9 cellular contexts compared by ENCODE assay signal in the genomic region with DNA sequence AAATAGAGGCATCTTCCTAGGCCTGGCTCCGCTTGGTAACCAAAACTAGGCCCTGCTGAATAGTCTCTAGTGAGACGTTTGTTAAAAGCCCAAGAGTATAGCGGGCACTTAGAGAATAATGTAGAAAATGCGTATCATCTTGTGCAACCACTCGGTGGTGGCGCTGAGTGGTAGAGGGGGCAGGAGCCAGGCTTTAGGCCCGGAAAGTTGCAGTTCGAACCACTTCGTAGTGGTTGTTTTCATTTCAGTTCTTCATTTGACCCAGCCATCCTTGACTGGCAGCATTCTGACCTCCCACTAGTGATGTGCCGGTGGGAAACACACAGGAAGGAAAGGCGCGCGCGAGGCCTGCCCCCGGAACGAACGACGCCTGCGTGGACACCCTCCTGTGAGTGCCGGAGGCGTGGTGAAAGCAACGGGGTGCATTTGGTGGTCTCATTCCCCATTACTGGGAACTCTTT. TPM values are rescaled to one million over a fixed set of nuclear protein-coding genes. Genes with fewer than 3 reads are reported as not detected.
DNase-seq lines count a peak whose midpoint lies in the region; ATAC-seq and TF ChIP-seq lines count a peak whose summit lies in the region.
"Had no signal": no experiment of that assay in that cellular context is flagged by ENCODE, and none has a peak within 500 bp of the region (broad histone marks: within the 10 kb centered on the region; RNA-seq: fewer than 3 reads in every experiment).

No MANE protein-coding gene starts in this region.

- H3K4me3 ChIP-seq in epithelial cell of proximal tubule (ENCODE audit: low read depth, low read length) (peak overlapping the region; percentile 31), body of pancreas (no peak overlapping the region)

- intact Hi-C loops in body of pancreas (cut with DNase I), result no loop called here

- TF ChIP-seq POLR2A in body of pancreas (IDR thresholded peaks at IDR 0.05), result no peak

- no peak overlapping the region for H3K27ac ChIP-seq in body of pancreas

- no peaks in the 10 kb centered on the region for H3K9me3 ChIP-seq in body of pancreas

- DNase-seq in SIG-M5 treated with dmso at 0.1 percent for 504 hours (lab: John Stamatoyannopoulos, UW; ENCODE audit: unreplicated experiment) (peak; percentile 9), SIG-M5 (lab: John Stamatoyannopoulos, UW) (no peak), UCSD-AML1 (lab: John Stamatoyannopoulos, UW; ENCODE audit: unreplicated experiment) (peak; percentile 34), epithelial cell of proximal tubule (ENCODE audit: low read depth) (no peak), body of pancreas (no peak)
- DNase-seq in stimulated activated CD4-positive, alpha-beta T cell treated with anti-CD3 and anti-CD28 coated beads, Interleukin-1b, Interleukin-23, amount 100 ng/mL, for 48 hours, result peak; percentile 10

- ATAC-seq in body of pancreas (no peak), HG02588 (IDR thresholded peaks at IDR 0.05; ENCODE audit: unreplicated experiment) (no peak), GM21360 (IDR thresholded peaks at IDR 0.05; ENCODE audit: unreplicated experiment) (no peak)

- H3K36me3 ChIP-seq in body of pancreas (replicated peaks in 1 of 2; ENCODE audit: insufficient read depth in 1 of 2, low read depth in 2 of 2), result no peaks in the 10 kb centered on the region

- TF ChIP-seq CTCF in epithelial cell of proximal tubule (conservative IDR thresholded peaks at IDR 0.05; ENCODE audit: low read depth, low read length) (no peak), body of pancreas (IDR thresholded peaks at IDR 0.05) (no peak)

- H3K27me3 ChIP-seq in body of pancreas, result peaks cover 0 to 8% of the 10 kb centered on the region in 2 donors

- WGBS in body of pancreas, 2 donors, result 27 to 29% methylated on average over 22 of the region's 22 CpGs

- no peaks in the 10 kb centered on the region for H3K4me1 ChIP-seq in body of pancreas

RNA-seq across cellular contexts. Expression of a gene that starts 18.0 kb away (rescaled TPM):
- total RNA-seq in epithelial cell of proximal tubule (not detected in 2 replicates), body of pancreas (not detected)
- total RNA-seq: skeletal muscle tissue had no signal

RNA-seq across cellular contexts. Expression of a gene that starts 28.1 kb away (rescaled TPM):
- not detected in 2 replicates for total RNA-seq in epithelial cell of proximal tubule
- not detected for total RNA-seq in body of pancreas
- total RNA-seq: skeletal muscle tissue had no signal

Comparison
In these comparisons a context has a peak if more than half of its experiments do, and no peak if none do; other contexts are left out.
1. DNase-seq: peak in SIG-M5 treated with dmso at 0.1 percent for 504 hours (single experiment), UCSD-AML1 (single experiment) and stimulated activated CD4-positive, alpha-beta T cell treated with anti-CD3 and anti-CD28 coated beads, Interleukin-1b, Interleukin-23, amount 100 ng/mL, for 48 hours (single experiment); none in SIG-M5 (single experiment), epithelial cell of proximal tubule (single experiment) and body of pancreas (0 of 4).